17 cellular contexts compared by ENCODE assay signal in the genomic region with DNA sequence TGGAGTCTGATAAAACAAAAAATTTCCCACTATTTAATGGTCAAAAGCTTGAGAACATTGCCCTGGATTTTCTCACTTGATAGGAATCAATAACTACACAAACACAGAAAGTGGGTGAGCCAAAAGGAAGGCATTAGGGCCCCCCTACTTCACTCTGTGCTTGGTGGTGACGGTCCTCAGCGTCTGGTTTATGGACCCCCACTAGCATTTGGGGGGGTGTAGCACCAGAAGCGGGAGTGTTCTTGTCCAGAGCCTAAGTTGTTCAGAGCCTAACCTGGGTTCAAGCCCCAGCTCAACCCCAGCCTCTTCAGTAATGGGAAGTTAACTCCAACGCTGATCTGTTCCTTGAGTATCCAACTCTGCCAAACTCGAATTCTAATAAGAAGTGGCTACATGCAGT.
"Had no signal": no experiment of that assay in that cellular context is flagged by ENCODE, and none has a peak within 500 bp of the region (broad histone marks: within the 10 kb centered on the region; RNA-seq: fewer than 3 reads in every experiment).

No MANE protein-coding gene starts in this region.

- H3K27me3 ChIP-seq: dorsolateral prefrontal cortex, gastrocnemius medialis, heart right ventricle had no signal

- H3K4me1 ChIP-seq: gastrocnemius medialis had no signal

- H3K27ac ChIP-seq: dorsolateral prefrontal cortex, gastrocnemius medialis, heart right ventricle, thoracic aorta had no signal

- H3K4me3 Mint-ChIP-seq: activated naive CD8-positive, alpha-beta T cell treated with anti-CD3 and anti-CD28 coated beads for 36 hours; naive thymus-derived CD8-positive, alpha-beta T cell; stimulated activated naive CD8-positive, alpha-beta T cell treated with anti-CD3 and anti-CD28 coated beads, Interleukin-15, amount 100 ng/mL, for 72 hours; T-cell had no signal

- DNase-seq: activated CD4-positive, alpha-beta T cell treated with anti-CD3 and anti-CD28 coated beads for 48 hours; activated CD8-positive, alpha-beta memory T cell treated with anti-CD3 and anti-CD28 coated beads for 24 hours; activated effector memory CD4-positive, alpha-beta T cell treated with anti-CD3 and anti-CD28 coated beads, Interleukin-2, amount 50 U/mL, for 16 hours; activated naive CD8-positive, alpha-beta T cell treated with anti-CD3 and anti-CD28 coated beads for 36 hours; activated T-cell treated with anti-CD3 and anti-CD28 coated beads, Interleukin-2, amount 50 U/mL, for 1 hour; anterior cingulate cortex; dorsolateral prefrontal cortex; gastrocnemius medialis; heart right ventricle; islet precursor cell; left ventricle myocardium superior; occipital lobe; stimulated activated CD4-positive, alpha-beta T cell treated with anti-CD3 and anti-CD28 coated beads, Interleukin-4, amount 100 ng/mL, for 24 hours; stimulated activated naive CD8-positive, alpha-beta T cell treated with anti-CD3 and anti-CD28 coated beads, Interleukin-15, amount 100 ng/mL, for 72 hours; T-cell had no signal

- H3K27ac Mint-ChIP-seq: activated naive CD8-positive, alpha-beta T cell treated with anti-CD3 and anti-CD28 coated beads for 36 hours; naive thymus-derived CD8-positive, alpha-beta T cell; stimulated activated naive CD8-positive, alpha-beta T cell treated with anti-CD3 and anti-CD28 coated beads, Interleukin-15, amount 100 ng/mL, for 72 hours; T-cell had no signal

- H3K9me3 Mint-ChIP-seq: activated naive CD8-positive, alpha-beta T cell treated with anti-CD3 and anti-CD28 coated beads for 36 hours; naive thymus-derived CD8-positive, alpha-beta T cell; stimulated activated naive CD8-positive, alpha-beta T cell treated with anti-CD3 and anti-CD28 coated beads, Interleukin-15, amount 100 ng/mL, for 72 hours; T-cell had no signal

- H3K9me3 ChIP-seq: gastrocnemius medialis, heart right ventricle, thoracic aorta had no signal

- ATAC-seq: gastrocnemius medialis; heart right ventricle; left ventricle myocardium superior; naive thymus-derived CD8-positive, alpha-beta T cell; stimulated activated naive CD8-positive, alpha-beta T cell treated with anti-CD3 and anti-CD28 coated beads, Interleukin-15, amount 100 ng/mL, for 72 hours; T-cell had no signal

- H3K4me3 ChIP-seq: dorsolateral prefrontal cortex, gastrocnemius medialis, heart right ventricle, thoracic aorta had no signal

- H3K27me3 Mint-ChIP-seq: activated naive CD8-positive, alpha-beta T cell treated with anti-CD3 and anti-CD28 coated beads for 36 hours; naive thymus-derived CD8-positive, alpha-beta T cell; stimulated activated naive CD8-positive, alpha-beta T cell treated with anti-CD3 and anti-CD28 coated beads, Interleukin-15, amount 100 ng/mL, for 72 hours; T-cell had no signal

- H3K36me3 ChIP-seq: gastrocnemius medialis, thoracic aorta had no signal
